In the genomic region with DNA sequence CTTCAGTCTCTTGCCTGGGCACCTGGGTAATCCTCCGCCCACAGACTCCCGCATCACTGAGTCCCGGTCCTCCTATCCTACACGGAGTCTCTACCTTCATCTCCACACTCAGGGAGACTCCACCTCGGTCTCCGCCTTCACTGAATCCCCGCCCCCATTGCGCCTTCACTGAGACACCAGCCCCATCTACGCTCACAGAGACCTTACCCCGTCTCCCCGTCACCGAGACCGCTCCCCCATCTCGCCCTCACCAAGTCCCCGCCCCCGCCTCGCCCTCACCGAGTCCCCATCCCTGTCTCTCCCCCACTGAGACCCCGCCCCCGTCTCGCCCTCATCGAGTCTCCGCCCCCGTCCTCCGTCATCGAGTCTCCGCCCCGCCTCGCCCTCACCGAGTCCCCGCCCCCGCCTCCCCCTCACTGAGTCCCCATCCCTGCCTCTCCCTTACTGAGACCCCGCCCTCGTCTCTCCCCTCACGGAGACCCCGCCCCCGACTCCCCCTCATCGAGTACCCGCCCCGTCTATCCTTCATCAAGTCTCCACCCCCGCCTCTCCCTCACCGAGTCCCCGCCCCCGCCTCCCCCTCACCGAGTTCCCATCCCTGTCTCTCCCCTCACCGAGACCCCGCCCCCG, we compare ENCODE assay signal across 8 cellular contexts. TPM values are rescaled to one million over a fixed set of nuclear protein-coding genes. Genes with fewer than 3 reads are reported as not detected.
A peak's percentile ranks its signal among the peaks of the same experiment; 100 is the strongest.
DNase-seq lines count a peak whose midpoint lies in the region; ATAC-seq and TF ChIP-seq lines count a peak whose summit lies in the region.

No MANE protein-coding gene starts in this region.

- ATAC-seq in HG03342 (IDR thresholded peaks at IDR 0.05; ENCODE audit: unreplicated experiment) (peak; percentile 41), GM18520 (IDR thresholded peaks at IDR 0.05; ENCODE audit: unreplicated experiment) (no peak)
- ATAC-seq in activated CD8-positive, alpha-beta T cell treated with anti-CD3 and anti-CD28 coated beads, Interleukin-2, amount 10 ng/mL, durations not matched to agents 7 days and 5 days, result peak; percentile 68

- CTCF ChIA-PET in activated CD8-positive, alpha-beta T cell treated with anti-CD3 and anti-CD28 coated beads, Interleukin-2, amount 10 ng/mL, durations not matched to agents 7 days and 5 days (lab: Charles Lee), result interaction anchor here (1.0 kb wide), 1 partner anchor 169 kb away, joined by 4 read pairs; no protein-coding TSS in a partner anchor

- POLR2A ChIA-PET in activated CD8-positive, alpha-beta T cell treated with anti-CD3 and anti-CD28 coated beads, Interleukin-2, amount 10 ng/mL, durations not matched to agents 7 days and 5 days (lab: Charles Lee), result no interaction called here

- WGBS in lower leg skin, 2 donors, result 2 to 3% methylated on average over 38 to 46 of the region's 48 CpGs

- no peak for TF ChIP-seq CTCF in lower leg skin (IDR thresholded peaks at IDR 0.05)

- TF ChIP-seq POLR2A in lower leg skin (IDR thresholded peaks at IDR 0.05), result no peak

- no peaks in the 10 kb centered on the region for H3K9me3 Mint-ChIP-seq in activated CD8-positive, alpha-beta T cell treated with anti-CD3 and anti-CD28 coated beads, Interleukin-2, amount 10 ng/mL, durations not matched to agents 7 days and 5 days (ENCODE audit: insufficient read depth)

- peaks cover 33% of the 10 kb centered on the region for H3K4me1 Mint-ChIP-seq in activated CD8-positive, alpha-beta T cell treated with anti-CD3 and anti-CD28 coated beads, Interleukin-2, amount 10 ng/mL, durations not matched to agents 7 days and 5 days (ENCODE audit: low read depth)

- peak overlapping the region; percentile 77 for H3K4me3 Mint-ChIP-seq in activated CD8-positive, alpha-beta T cell treated with anti-CD3 and anti-CD28 coated beads, Interleukin-2, amount 10 ng/mL, durations not matched to agents 7 days and 5 days

- H3K36me3 Mint-ChIP-seq in activated CD8-positive, alpha-beta T cell treated with anti-CD3 and anti-CD28 coated beads, Interleukin-2, amount 10 ng/mL, durations not matched to agents 7 days and 5 days (ENCODE audit: low read depth), result peaks cover 4% of the 10 kb centered on the region

- H3K4me3 ChIP-seq in lower leg skin (ENCODE audit: low read depth, poor library complexity, severe bottlenecking), result peak overlapping the region; percentile 45

- no peaks in the 10 kb centered on the region for H3K27me3 Mint-ChIP-seq in activated CD8-positive, alpha-beta T cell treated with anti-CD3 and anti-CD28 coated beads, Interleukin-2, amount 10 ng/mL, durations not matched to agents 7 days and 5 days (ENCODE audit: low read depth)

- DNase-seq in ELF-1 (ENCODE audit: low read depth, low spot score) (peak; percentile 84), NCI-H82 (lab: John Stamatoyannopoulos, UW) (peak; percentile 97), ecto neural progenitor cell (ENCODE audit: low spot score) (peak; percentile 99), lower leg skin (ENCODE audit: low spot score in 2 of 2) (peak; percentile 97 to 99)
- DNase-seq in activated CD8-positive, alpha-beta T cell treated with anti-CD3 and anti-CD28 coated beads, Interleukin-2, amount 10 ng/mL, durations not matched to agents 7 days and 5 days, result peak; percentile 96
- peak; percentile 76 to 88 for DNase-seq in stimulated activated CD4-positive, alpha-beta T cell treated with anti-CD3 and anti-CD28 coated beads, Interleukin-2, amount 100 ng/mL, for 48 hours

- H3K27ac Mint-ChIP-seq in activated CD8-positive, alpha-beta T cell treated with anti-CD3 and anti-CD28 coated beads, Interleukin-2, amount 10 ng/mL, durations not matched to agents 7 days and 5 days, result peak overlapping the region; percentile 90

- intact Hi-C loops in lower leg skin (cut with DNase I; ENCODE audit: low total_unique reads), result no loop called here

RNA-seq across cellular contexts. Expression of gene ZNF846, which starts 23.1 kb away (rescaled TPM):
- 10 to 100 TPM in 1 of 2 experiments, 1 to 10 TPM in 1; 9.4 to 12.5 TPM for total RNA-seq in activated CD8-positive, alpha-beta T cell treated with anti-CD3 and anti-CD28 coated beads, Interleukin-2, amount 10 ng/mL, durations not matched to agents 7 days and 5 days
- total RNA-seq in lower leg skin, result 10 to 100 TPM in 2 of 4 donors, 1 to 10 TPM in 2; 8.7 to 15.5 (median 10.4) TPM

RNA-seq across cellular contexts. Expression of gene FBXL12, which starts 27.2 kb away (rescaled TPM):
- total RNA-seq in activated CD8-positive, alpha-beta T cell treated with anti-CD3 and anti-CD28 coated beads, Interleukin-2, amount 10 ng/mL, durations not matched to agents 7 days and 5 days, result 10 to 100 TPM; 26.4 to 29.0 TPM
- 10 to 100 TPM; 13.8 to 28.7 (median 23.5) TPM for total RNA-seq in lower leg skin

RNA-seq across cellular contexts. Expression of gene UBL5, which starts 36.1 kb away (rescaled TPM):
- 100 to 1,000 TPM; 383 to 395 TPM for total RNA-seq in activated CD8-positive, alpha-beta T cell treated with anti-CD3 and anti-CD28 coated beads, Interleukin-2, amount 10 ng/mL, durations not matched to agents 7 days and 5 days
- total RNA-seq in lower leg skin, result 100 to 1,000 TPM; 339 to 596 (median 390) TPM

RNA-seq across cellular contexts. Expression of gene PIN1, which starts 43.5 kb away (rescaled TPM):
- 100 to 1,000 TPM; 114 to 117 TPM for total RNA-seq in activated CD8-positive, alpha-beta T cell treated with anti-CD3 and anti-CD28 coated beads, Interleukin-2, amount 10 ng/mL, durations not matched to agents 7 days and 5 days
- total RNA-seq in lower leg skin, result 10 to 100 TPM; 67.8 to 97.7 (median 79.6) TPM
